ENCODE assay signal across 1 cellular context in genomic region chr9:87359264-87359663, GRCh38.
TF ChIP-seq lines count a peak whose summit lies in the region.

No MANE protein-coding gene starts in this region.

TF ChIP-seq in HepG2, 621 proteins besides CTCF, POLR2A, EP300 and RAD21 (continued from another document):
- no peak for TF ChIP-seq KAT2B (IDR thresholded peaks at IDR 0.05; ENCODE audit: borderline replicate concordance, low read depth, low read length)
